In the genomic region with DNA sequence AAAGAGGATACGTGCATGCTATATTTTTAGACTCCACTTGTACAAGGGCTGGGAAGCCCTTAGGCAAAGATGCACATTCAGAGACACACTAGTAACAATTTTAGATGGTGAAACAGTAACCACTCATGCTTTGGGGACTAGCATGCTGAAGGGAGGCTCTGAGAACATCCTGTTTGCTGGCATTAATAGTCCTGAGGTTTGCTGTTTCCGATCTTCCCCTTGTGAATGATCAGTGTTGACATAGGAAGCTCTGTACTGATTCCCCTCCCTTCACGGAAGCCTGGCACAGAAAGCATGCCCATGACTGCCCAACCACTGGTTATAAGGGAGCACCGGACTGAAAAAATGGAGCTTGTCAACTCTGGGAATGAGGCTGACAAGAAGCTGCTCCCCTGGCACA, we compare ENCODE assay signal across 10 cellular contexts.
A peak's percentile ranks its signal among the peaks of the same experiment; 100 is the strongest.
DNase-seq lines count a peak whose midpoint lies in the region; ATAC-seq and TF ChIP-seq lines count a peak whose summit lies in the region.
"Had no signal": no experiment of that assay in that cellular context is flagged by ENCODE, and none has a peak within 500 bp of the region (broad histone marks: within the 10 kb centered on the region; RNA-seq: fewer than 3 reads in every experiment).

No MANE protein-coding gene starts in this region.

- no peak overlapping the region for H3K4me3 ChIP-seq in gastroesophageal sphincter
- no peak overlapping the region for H3K4me3 ChIP-seq in A673 (ENCODE audit: low read depth, low read length, poor library complexity, severe bottlenecking)

- H3K27ac Mint-ChIP-seq in activated CD8-positive, alpha-beta memory T cell treated with anti-CD3 and anti-CD28 coated beads, Interleukin-2, amount 10 ng/mL, durations not matched to agents 7 days and 5 days = no peak overlapping the region
- H3K27ac Mint-ChIP-seq in stimulated activated naive CD8-positive, alpha-beta T cell treated with anti-CD3 and anti-CD28 coated beads, Interleukin-15, amount 100 ng/mL, for 72 hours = peak overlapping the region in 1 of 2 donors; percentile 63

- H3K27ac ChIP-seq in gastroesophageal sphincter (no peak overlapping the region), A673 (ENCODE audit: low read depth, low read length, poor library complexity, severe bottlenecking) (no peak overlapping the region)

- peak; percentile 18 for ATAC-seq in activated CD8-positive, alpha-beta memory T cell treated with anti-CD3 and anti-CD28 coated beads, Interleukin-2, amount 10 ng/mL, durations not matched to agents 7 days and 5 days
- peak; percentile 94 for ATAC-seq in SK-N-SH treated with all-trans-retinoic acid at 6 μM for 48 hours
- peak; percentile 36 for ATAC-seq in gastroesophageal sphincter
- no peak for ATAC-seq in stimulated activated naive CD8-positive, alpha-beta T cell treated with anti-CD3 and anti-CD28 coated beads, Interleukin-15, amount 100 ng/mL, for 72 hours

- H3K9me3 ChIP-seq in gastroesophageal sphincter = no peaks in the 10 kb centered on the region
- no peaks in the 10 kb centered on the region for H3K9me3 ChIP-seq in A673 (ENCODE audit: low read depth, low read length, poor library complexity, severe bottlenecking)

- H3K27me3 Mint-ChIP-seq in activated CD8-positive, alpha-beta memory T cell treated with anti-CD3 and anti-CD28 coated beads, Interleukin-2, amount 10 ng/mL, durations not matched to agents 7 days and 5 days = peaks cover 38% of the 10 kb centered on the region
- H3K27me3 Mint-ChIP-seq in stimulated activated naive CD8-positive, alpha-beta T cell treated with anti-CD3 and anti-CD28 coated beads, Interleukin-15, amount 100 ng/mL, for 72 hours = no peaks in the 10 kb centered on the region

- intact Hi-C loops in A673 (cut with micrococcal nuclease; ENCODE audit: unreplicated experiment) = no loop called here

- H3K36me3 ChIP-seq in gastroesophageal sphincter = peaks cover 0 to 4% of the 10 kb centered on the region in 2 donors
- no peaks in the 10 kb centered on the region for H3K36me3 ChIP-seq in A673 (ENCODE audit: insufficient read depth, low read length, poor library complexity, severe bottlenecking)

- H3K4me3 Mint-ChIP-seq in activated CD8-positive, alpha-beta memory T cell treated with anti-CD3 and anti-CD28 coated beads, Interleukin-2, amount 10 ng/mL, durations not matched to agents 7 days and 5 days = no peak overlapping the region
- H3K4me3 Mint-ChIP-seq in stimulated activated naive CD8-positive, alpha-beta T cell treated with anti-CD3 and anti-CD28 coated beads, Interleukin-15, amount 100 ng/mL, for 72 hours = peak overlapping the region; percentile 73 to 75
- H3K4me3 Mint-ChIP-seq: neural crest cell had no signal

- peaks cover 56% of the 10 kb centered on the region for H3K4me1 Mint-ChIP-seq in activated CD8-positive, alpha-beta memory T cell treated with anti-CD3 and anti-CD28 coated beads, Interleukin-2, amount 10 ng/mL, durations not matched to agents 7 days and 5 days
- peaks cover 89% of the 10 kb centered on the region for H3K4me1 Mint-ChIP-seq in stimulated activated naive CD8-positive, alpha-beta T cell treated with anti-CD3 and anti-CD28 coated beads, Interleukin-15, amount 100 ng/mL, for 72 hours
- H3K4me1 Mint-ChIP-seq: neural crest cell had no signal

- TF ChIP-seq CTCF in gastroesophageal sphincter (IDR thresholded peaks at IDR 0.05) (no peak), A673 (conservative IDR thresholded peaks at IDR 0.05; ENCODE audit: low read depth, low read length) (no peak)

- no peaks in the 10 kb centered on the region for H3K9me3 Mint-ChIP-seq in activated CD8-positive, alpha-beta memory T cell treated with anti-CD3 and anti-CD28 coated beads, Interleukin-2, amount 10 ng/mL, durations not matched to agents 7 days and 5 days (ENCODE audit: low read depth)
- no peaks in the 10 kb centered on the region for H3K9me3 Mint-ChIP-seq in stimulated activated naive CD8-positive, alpha-beta T cell treated with anti-CD3 and anti-CD28 coated beads, Interleukin-15, amount 100 ng/mL, for 72 hours
- H3K9me3 Mint-ChIP-seq: neural crest cell had no signal

- no TSS peak for BruUV-seq in A673 (replicated peaks; lab: Mats Ljungman, UMichigan)

- no peak for TF ChIP-seq POLR2A in gastroesophageal sphincter (IDR thresholded peaks at IDR 0.05)

- POLR2A ChIA-PET in A673 (lab: Charles Lee; ENCODE audit: low non-redundant PET) = no interaction called here
- POLR2A ChIA-PET in HEK293T (lab: Yijun Ruan, JAX) = interaction anchor here (1.0 kb wide), 1 partner anchor 67 kb away, joined by 3 read pairs; no protein-coding TSS in a partner anchor

- H3K36me3 Mint-ChIP-seq in activated CD8-positive, alpha-beta memory T cell treated with anti-CD3 and anti-CD28 coated beads, Interleukin-2, amount 10 ng/mL, durations not matched to agents 7 days and 5 days = peaks cover 3% of the 10 kb centered on the region

- 58 to 94% methylated on average over 2 to 4 of the region's 4 CpGs for WGBS in gastroesophageal sphincter (ENCODE audit: low coverage in 1 of 2), 2 donors

- TF ChIP-seq EP300 in gastroesophageal sphincter (IDR thresholded peaks at IDR 0.05) = no peak

- CTCF ChIA-PET in activated CD8-positive, alpha-beta memory T cell treated with anti-CD3 and anti-CD28 coated beads, Interleukin-2, amount 10 ng/mL, durations not matched to agents 7 days and 5 days (lab: Charles Lee) = interaction anchor here (0.6 to 1.6 kb wide), 6 partner anchors 10 to 411 kb away, joined by 3 to 4 read pairs (median 3); no protein-coding TSS in a partner anchor
- CTCF ChIA-PET in A673 (lab: Charles Lee) = no interaction called here
- CTCF ChIA-PET in HEK293T (lab: Yijun Ruan, JAX) = interaction anchor here (0.5 to 0.6 kb wide), 2 partner anchors 26 to 45 kb away, joined by 3 to 5 read pairs; no protein-coding TSS in a partner anchor

- DNase-seq in activated CD8-positive, alpha-beta memory T cell treated with anti-CD3 and anti-CD28 coated beads, Interleukin-2, amount 10 ng/mL, durations not matched to agents 7 days and 5 days = no peak
- no peak for DNase-seq in activated CD8-positive, alpha-beta memory T cell treated with anti-CD3 and anti-CD28 coated beads, Interleukin-2, amount 50 U/mL, for 4 hours
- no peak for DNase-seq in stimulated activated naive CD8-positive, alpha-beta T cell treated with anti-CD3 and anti-CD28 coated beads, Interleukin-15, amount 100 ng/mL, for 72 hours
- no peak for DNase-seq in A673 (ENCODE audit: low spot score)
- DNase-seq in HEK293T (ENCODE audit: extremely low spot score) = no peak
- no peak for DNase-seq in GM19238 (ENCODE audit: insufficient read length, low spot score)
- DNase-seq: activated gamma-delta T cell treated with Interleukin-2 at 50 U/mL for 16 hours had no signal

- H3K27me3 ChIP-seq in gastroesophageal sphincter (no peaks in the 10 kb centered on the region), A673 (replicated peaks; ENCODE audit: insufficient read depth, low read depth, low read length, poor library complexity) (no peaks in the 10 kb centered on the region)

- peaks cover 0 to 28% (median 5%) of the 10 kb centered on the region in 3 donors for H3K4me1 ChIP-seq in gastroesophageal sphincter
- H3K4me1 ChIP-seq in A673 (ENCODE audit: insufficient read depth, low read length, poor library complexity, severe bottlenecking) = no peaks in the 10 kb centered on the region

TF ChIP-seq in SK-N-SH treated with all-trans-retinoic acid at 6 μM for 48 hours, 23 proteins besides CTCF, POLR2A, EP300 and RAD21:
- TF ChIP-seq ZFP3 (CRISPR knock-in tag; IDR thresholded peaks at IDR 0.05) = no peak
- no peak for TF ChIP-seq RARB (CRISPR knock-in tag; IDR thresholded peaks at IDR 0.05)
- TF ChIP-seq ZNF565 (CRISPR knock-in tag; conservative IDR thresholded peaks at IDR 0.05; ENCODE audit: low read depth) = no peak
- TF ChIP-seq ESRRG (CRISPR knock-in tag; IDR thresholded peaks at IDR 0.05) = no peak

TF ChIP-seq in HEK293T, 16 proteins besides CTCF, POLR2A, EP300 and RAD21:
- TF ChIP-seq CTBP1 (IDR thresholded peaks at IDR 0.05; ENCODE audit: borderline replicate concordance) (no peak), FOXM1 (IDR thresholded peaks at IDR 0.05; ENCODE audit: borderline replicate concordance) (no peak), FOXA1 (IDR thresholded peaks at IDR 0.05) (no peak), TARDBP (IDR thresholded peaks at IDR 0.05) (no peak), LEF1 (IDR thresholded peaks at IDR 0.05; ENCODE audit: borderline replicate concordance) (no peak), L3MBTL2 (conservative IDR thresholded peaks at IDR 0.05) (no peak), ELF4 (IDR thresholded peaks at IDR 0.05) (no peak), NFRKB (IDR thresholded peaks at IDR 0.05) (no peak), PKNOX1 (IDR thresholded peaks at IDR 0.05) (no peak), FOXK2 (IDR thresholded peaks at IDR 0.05) (no peak), SP1 (IDR thresholded peaks at IDR 0.05) (no peak), ZNF384 (IDR thresholded peaks at IDR 0.05) (no peak), ARNT (IDR thresholded peaks at IDR 0.05) (no peak), HDGF (IDR thresholded peaks at IDR 0.05; ENCODE audit: borderline replicate concordance) (no peak), BHLHE40 (IDR thresholded peaks at IDR 0.05; ENCODE audit: borderline replicate concordance) (no peak), SUZ12 (IDR thresholded peaks at IDR 0.05) (no peak)
TF ChIP-seq in HEK293T: peak in this region for 0.
